ENCODE assay signal across 8 cellular contexts in the genomic region with DNA sequence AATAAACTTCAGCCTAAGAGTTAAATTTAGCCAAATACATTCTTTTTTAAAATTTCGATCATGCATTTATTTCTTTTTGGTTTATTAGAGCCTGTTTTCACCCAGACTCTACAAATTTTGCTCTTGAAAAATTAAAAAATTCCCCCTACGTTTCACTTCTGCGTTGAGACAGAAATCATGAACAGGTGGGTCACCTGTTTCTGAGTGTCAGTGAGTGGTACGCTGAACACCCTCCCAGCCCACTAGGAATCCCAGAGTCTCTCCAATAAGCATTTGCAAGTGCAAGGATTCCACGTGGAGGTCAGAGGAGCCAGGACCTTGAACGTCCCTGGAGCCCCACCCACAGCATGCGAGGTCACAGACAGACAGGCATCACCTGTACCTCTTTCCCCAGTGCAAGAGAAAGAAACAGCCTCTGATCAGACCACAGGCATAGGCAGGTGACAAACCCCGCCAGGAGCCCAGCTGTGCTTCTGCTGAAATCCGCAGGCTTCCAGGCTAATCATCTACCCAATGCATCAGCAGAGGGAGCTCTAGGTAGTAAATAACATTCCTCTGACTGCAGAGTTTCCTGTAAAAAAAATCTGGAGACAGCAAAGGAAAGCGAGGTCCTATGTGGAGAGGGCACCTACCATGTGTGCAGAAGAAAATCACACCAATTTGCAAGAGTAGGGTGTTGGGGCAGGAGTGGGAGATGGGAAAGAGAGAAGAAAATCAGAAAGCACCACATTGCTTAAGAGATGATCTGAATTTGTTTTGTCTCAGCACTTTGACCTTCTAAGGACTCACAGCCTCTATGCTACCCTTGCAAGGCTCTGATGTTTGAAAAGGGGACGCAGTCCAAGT. TPM values are rescaled to one million over a fixed set of nuclear protein-coding genes. Genes with fewer than 3 reads are reported as not detected.
DNase-seq lines count a peak whose midpoint lies in the region; ATAC-seq and TF ChIP-seq lines count a peak whose summit lies in the region.

No MANE protein-coding gene starts in this region.

- intact Hi-C loops in activated CD8-positive, alpha-beta T cell treated with anti-CD3 and anti-CD28 coated beads for 36 hours (cut with micrococcal nuclease) = no loop called here

- H3K9me3 Mint-ChIP-seq in activated CD8-positive, alpha-beta T cell treated with anti-CD3 and anti-CD28 coated beads for 36 hours = no peaks in the 10 kb centered on the region
- H3K9me3 Mint-ChIP-seq in neural crest cell = no peaks in the 10 kb centered on the region

- H3K36me3 Mint-ChIP-seq in activated CD8-positive, alpha-beta T cell treated with anti-CD3 and anti-CD28 coated beads for 36 hours (ENCODE audit: low read depth) = no peaks in the 10 kb centered on the region
- H3K36me3 Mint-ChIP-seq in neural crest cell (ENCODE audit: low read depth) = no peaks in the 10 kb centered on the region

- H3K36me3 ChIP-seq in H7 (replicated peaks; ENCODE audit: control insufficient read depth, insufficient read depth, low read length) = no peaks in the 10 kb centered on the region

- no peaks in the 10 kb centered on the region for H3K27me3 Mint-ChIP-seq in activated CD8-positive, alpha-beta T cell treated with anti-CD3 and anti-CD28 coated beads for 36 hours
- peaks cover 36% of the 10 kb centered on the region for H3K27me3 Mint-ChIP-seq in neural crest cell (ENCODE audit: low read depth)

- H3K4me3 Mint-ChIP-seq in activated CD8-positive, alpha-beta T cell treated with anti-CD3 and anti-CD28 coated beads for 36 hours = no peak overlapping the region
- H3K4me3 Mint-ChIP-seq in neural crest cell = peak overlapping the region; percentile 9

- H3K27me3 ChIP-seq in H7 (ENCODE audit: control insufficient read depth, insufficient read depth, low read length) = no peaks in the 10 kb centered on the region

- H3K4me1 Mint-ChIP-seq in activated CD8-positive, alpha-beta T cell treated with anti-CD3 and anti-CD28 coated beads for 36 hours (ENCODE audit: low read depth) = peaks cover 27% of the 10 kb centered on the region
- H3K4me1 Mint-ChIP-seq in neural crest cell = peaks cover 20% of the 10 kb centered on the region

- peak; percentile 49 for TF ChIP-seq CTCF in activated CD8-positive, alpha-beta T cell treated with anti-CD3 and anti-CD28 coated beads for 36 hours (IDR thresholded peaks at IDR 0.05)
- TF ChIP-seq CTCF in fibroblast of mammary gland (conservative IDR thresholded peaks at IDR 0.05; ENCODE audit: control insufficient read depth, insufficient read depth, low read depth, low read length) (peak; percentile 82), neural crest cell (conservative IDR thresholded peaks at IDR 0.05) (peak; percentile 74)

- CTCF ChIA-PET in activated CD8-positive, alpha-beta T cell treated with anti-CD3 and anti-CD28 coated beads for 36 hours (lab: Charles Lee) = interaction anchor here (1.0 to 4.2 kb wide), 3 partner anchors 69 to 219 kb away, joined by 3 to 21 read pairs (median 3); no protein-coding TSS in a partner anchor

- H3K27ac Mint-ChIP-seq in activated CD8-positive, alpha-beta T cell treated with anti-CD3 and anti-CD28 coated beads for 36 hours = no peak overlapping the region
- H3K27ac Mint-ChIP-seq in neural crest cell (ENCODE audit: unreplicated experiment) = no peak overlapping the region

- DNase-seq in DMS153 treated with DMSO at 0.1 percent for 48 hours (lab: John Stamatoyannopoulos, UW; ENCODE audit: unreplicated experiment) (peak; percentile 31), H7 (peak; percentile 63), NCI-H524 treated with DMSO at 0.1 percent for 48 hours (lab: John Stamatoyannopoulos, UW) (peak; percentile 70), fibroblast of mammary gland (ENCODE audit: low read depth) (peak; percentile 74), neural crest cell (ENCODE audit: low read depth, low spot score) (peak; percentile 43)
- DNase-seq in activated CD8-positive, alpha-beta T cell treated with anti-CD3 and anti-CD28 coated beads for 36 hours = peak; percentile 42
- DNase-seq in effector CD8-positive, alpha-beta T cell (lab: John Stamatoyannopoulos, UW) = no peak

- no peak overlapping the region for H3K4me3 ChIP-seq in H7 (ENCODE audit: insufficient read depth, low read depth, low read length)
- no peak overlapping the region for H3K4me3 ChIP-seq in fibroblast of mammary gland (ENCODE audit: control insufficient read depth, low read depth, low read length)

- POLR2A ChIA-PET in activated CD8-positive, alpha-beta T cell treated with anti-CD3 and anti-CD28 coated beads for 36 hours (lab: Charles Lee) = interaction anchor here (0.5 kb wide), 1 partner anchor 670 kb away, joined by 3 read pairs; no protein-coding TSS in a partner anchor

- ATAC-seq in activated CD8-positive, alpha-beta T cell treated with anti-CD3 and anti-CD28 coated beads for 36 hours = peak; percentile 72
- ATAC-seq in GM21528 (IDR thresholded peaks at IDR 0.05; ENCODE audit: low FRiP score, unreplicated experiment) = no peak

RNA-seq across cellular contexts. Expression of a gene that starts 5.9 kb away (rescaled TPM):
- 7.6 and 7.8 TPM in 2 replicates for total RNA-seq in H7 (2014; rRNA removed; shearing (Covaris generic))
- total RNA-seq in activated CD8-positive, alpha-beta T cell treated with anti-CD3 and anti-CD28 coated beads for 36 hours = 1 to 10 TPM; 7.3 to 8.9 TPM
- 14.3 and 15.0 TPM in 2 replicates for total RNA-seq in neural crest cell
